ENCODE assay signal across 28 cellular contexts in the genomic region with DNA sequence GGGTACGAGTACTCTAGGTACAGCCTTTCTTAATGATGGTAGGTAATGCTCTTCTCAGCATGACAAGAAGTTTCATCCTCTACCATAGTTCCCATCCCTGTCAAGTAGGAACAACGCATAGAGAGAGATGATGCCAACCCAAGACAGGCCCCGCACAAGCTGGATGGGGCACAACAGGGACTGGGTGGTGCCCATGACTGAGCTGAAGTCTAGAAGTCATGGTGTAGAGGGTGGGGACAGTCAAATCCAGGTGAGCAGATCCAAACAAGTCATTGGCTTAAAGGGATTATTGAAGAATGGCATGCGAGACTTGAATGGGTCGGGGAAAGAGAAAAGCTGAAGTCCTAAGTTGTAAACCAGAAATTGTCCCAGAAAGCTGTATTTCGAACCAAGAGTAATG.
"Had no signal": no experiment of that assay in that cellular context is flagged by ENCODE, and none has a peak within 500 bp of the region (broad histone marks: within the 10 kb centered on the region; RNA-seq: fewer than 3 reads in every experiment).

No MANE protein-coding gene starts in this region.

- H3K9me3 Mint-ChIP-seq: activated B cell treated with CpG ODN at 0.5 μM for 24 hours; activated naive CD4-positive, alpha-beta T cell treated with anti-CD3 and anti-CD28 coated beads, Interleukin-2, amount 50 U/mL, for 24 hours; activated T-cell treated with anti-CD3 and anti-CD28 coated beads, Interleukin-2, amount 50 U/mL, for 24 hours; activated T-helper 1 cell treated with anti-CD3 and anti-CD28 coated beads, Interleukin-12 subunit alpha, Interleukin-12 subunit beta, Interleukin-2, Interleukin-4 antibody, amounts not matched to agents 30 ng/mL and 10 ng/mL and 1 ng/mL, durations not matched to agents 14 hours and 24 hours and 36 hours; T-cell had no signal

- FAIRE-seq: bronchial epithelial cell, TTC549 had no signal

- H3K27me3 Mint-ChIP-seq: activated B cell treated with CpG ODN at 0.5 μM for 24 hours; activated CD4-positive, alpha-beta T cell treated with anti-CD3 and anti-CD28 coated beads, Interleukin-2, amount 10 ng/mL, durations not matched to agents 24 days and 14 days; activated CD8-positive, alpha-beta memory T cell treated with anti-CD3 and anti-CD28 coated beads, Interleukin-2, amount 10 ng/mL, durations not matched to agents 7 days and 5 days; activated naive CD4-positive, alpha-beta T cell treated with anti-CD3 and anti-CD28 coated beads, Interleukin-2, amount 50 U/mL, for 24 hours; activated T-cell treated with anti-CD3 and anti-CD28 coated beads, Interleukin-2, amount 50 U/mL, for 24 hours; T-cell had no signal

- H3K36me3 ChIP-seq: ascending aorta had no signal

- H3K27ac ChIP-seq: ascending aorta, body of pancreas, SK-N-MC had no signal

- H3K9me3 ChIP-seq: ascending aorta, body of pancreas had no signal

- H3K27me3 ChIP-seq: ascending aorta, body of pancreas had no signal

- H3K36me3 Mint-ChIP-seq: activated naive CD4-positive, alpha-beta T cell treated with anti-CD3 and anti-CD28 coated beads, Interleukin-2, amount 50 U/mL, for 24 hours; T-cell had no signal

- H3K27ac Mint-ChIP-seq: activated B cell treated with CpG ODN at 0.5 μM for 24 hours; activated CD4-positive, alpha-beta T cell treated with anti-CD3 and anti-CD28 coated beads, Interleukin-2, amount 10 ng/mL, durations not matched to agents 24 days and 14 days; activated CD8-positive, alpha-beta memory T cell treated with anti-CD3 and anti-CD28 coated beads, Interleukin-2, amount 10 ng/mL, durations not matched to agents 7 days and 5 days; activated naive CD4-positive, alpha-beta T cell treated with anti-CD3 and anti-CD28 coated beads, Interleukin-2, amount 50 U/mL, for 24 hours; activated T-cell treated with anti-CD3 and anti-CD28 coated beads, Interleukin-2, amount 50 U/mL, for 24 hours; activated T-helper 1 cell treated with anti-CD3 and anti-CD28 coated beads, Interleukin-12 subunit alpha, Interleukin-12 subunit beta, Interleukin-2, Interleukin-4 antibody, amounts not matched to agents 30 ng/mL and 10 ng/mL and 1 ng/mL, durations not matched to agents 14 hours and 24 hours and 36 hours; T-cell had no signal

- H3K4me3 Mint-ChIP-seq: activated B cell treated with CpG ODN at 0.5 μM for 24 hours; activated CD4-positive, alpha-beta T cell treated with anti-CD3 and anti-CD28 coated beads, Interleukin-2, amount 10 ng/mL, durations not matched to agents 24 days and 14 days; activated CD8-positive, alpha-beta memory T cell treated with anti-CD3 and anti-CD28 coated beads, Interleukin-2, amount 10 ng/mL, durations not matched to agents 7 days and 5 days; activated naive CD4-positive, alpha-beta T cell treated with anti-CD3 and anti-CD28 coated beads, Interleukin-2, amount 50 U/mL, for 24 hours; activated T-cell treated with anti-CD3 and anti-CD28 coated beads, Interleukin-2, amount 50 U/mL, for 24 hours; activated T-helper 1 cell treated with anti-CD3 and anti-CD28 coated beads, Interleukin-12 subunit alpha, Interleukin-12 subunit beta, Interleukin-2, Interleukin-4 antibody, amounts not matched to agents 30 ng/mL and 10 ng/mL and 1 ng/mL, durations not matched to agents 14 hours and 24 hours and 36 hours; T-cell had no signal

- ATAC-seq: activated CD8-positive, alpha-beta memory T cell treated with anti-CD3 and anti-CD28 coated beads, Interleukin-2, amount 10 ng/mL, durations not matched to agents 7 days and 5 days; body of pancreas; Right ventricle myocardium inferior; T-cell had no signal

- H3K4me3 ChIP-seq: ascending aorta, body of pancreas, SK-N-MC had no signal

- DNase-seq: activated B cell treated with CpG ODN at 0.5 μM for 24 hours; activated CD4-positive, alpha-beta T cell treated with anti-CD3 and anti-CD28 coated beads for 1 hour; activated CD4-positive, alpha-beta T cell treated with anti-CD3 and anti-CD28 coated beads, Interleukin-2, amount 10 ng/mL, durations not matched to agents 24 days and 14 days; activated CD4-positive, alpha-beta T cell treated with anti-CD3 and anti-CD28 coated beads, Interleukin-2, amount 50 U/mL, for 48 hours; activated CD8-positive, alpha-beta memory T cell treated with anti-CD3 and anti-CD28 coated beads, Interleukin-2, amount 10 ng/mL, durations not matched to agents 7 days and 5 days; activated effector memory CD4-positive, alpha-beta T cell treated with Interleukin-2 at 50 U/mL for 16 hours; activated naive CD4-positive, alpha-beta T cell; activated T-cell treated with anti-CD3 and anti-CD28 coated beads, Interleukin-2, amount 50 U/mL, for 24 hours; body of pancreas; KBM-7; NCI-H1092; NCI-H1417; NCI-H1930; NCI-H2171 treated with DMSO at 0.1 percent for 48 hours; NCI-H510A; NCI-H526 treated with DMSO at 0.1 percent for 48 hours; NCI-H82; RPMI8226; T-cell; T-helper 2 cell; T1000 had no signal
